Comparison of ENCODE assay signal across 8 cellular contexts in the genomic region with DNA sequence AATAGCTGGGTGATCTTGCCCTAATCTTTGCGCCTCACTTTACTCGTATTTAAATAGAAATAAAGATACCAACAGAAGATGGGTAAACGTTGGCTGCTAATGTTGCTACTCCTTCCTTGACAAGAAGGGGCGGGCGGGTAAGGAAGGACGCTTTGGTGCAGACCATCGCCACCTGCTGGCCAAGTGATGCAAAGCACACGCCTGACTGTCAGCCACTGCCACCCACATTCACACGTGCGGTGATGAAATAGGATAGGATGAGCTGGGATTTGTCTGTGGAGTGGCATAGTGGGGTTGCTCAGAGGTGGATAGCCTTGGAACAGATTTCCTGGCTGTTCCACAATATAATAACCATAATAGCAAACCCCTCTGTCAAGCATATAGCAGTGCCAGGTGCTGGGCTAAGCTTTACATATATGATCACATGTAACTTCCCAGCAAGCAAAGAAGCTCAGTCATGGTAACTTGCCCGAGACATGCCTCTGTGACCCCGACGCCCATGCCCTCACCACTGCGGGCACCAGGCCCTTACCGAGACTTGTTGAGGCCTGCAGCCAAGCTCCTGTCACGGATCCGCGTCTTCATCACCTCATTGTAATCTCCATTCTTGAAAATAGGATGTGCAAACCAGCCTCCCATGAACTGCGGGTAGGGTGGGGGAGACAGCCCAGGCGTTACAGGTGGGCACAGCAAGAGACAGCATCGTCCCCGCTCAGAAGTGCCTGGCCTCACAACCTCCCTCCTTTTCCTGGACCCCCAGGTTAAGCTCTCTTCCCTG. TPM values are rescaled to one million over a fixed set of nuclear protein-coding genes. Genes with fewer than 3 reads are reported as not detected.
DNase-seq lines count a peak whose midpoint lies in the region; ATAC-seq, FAIRE-seq and TF ChIP-seq lines count a peak whose summit lies in the region.

No MANE protein-coding gene starts in this region.

- POLR2A ChIA-PET in HCT116 (lab: Charles Lee): interaction anchor here (0.7 kb wide), 1 partner anchor 12 kb away, joined by 3 read pairs; no protein-coding TSS in a partner anchor

- H3K27me3 ChIP-seq in HCT116 (ENCODE audit: insufficient read depth, low read length): no peaks in the 10 kb centered on the region

- no peak overlapping the region for H3K4me2 ChIP-seq in HCT116 (ENCODE audit: low read length)

- intact Hi-C loops in HCT116 (cut with micrococcal nuclease) (loop anchor here (5.0 kb wide), 1 partner anchor 795 kb away; no protein-coding TSS in a partner anchor), posterior vena cava (cut with DNase I) (loop anchor here in 1 of 2 donors (5.0 kb wide), 1 partner anchor 375 kb away; no protein-coding TSS in a partner anchor)

- no peak overlapping the region for H3K4me3 ChIP-seq in HCT116 (replicated peaks in 1 of 2; ENCODE audit: low read depth in 1 of 2, low read length in 2 of 2)

- peaks cover 0 to 3% of the 10 kb centered on the region in 2 experiments; a peak in 1 of 4 replicates for H3K4me1 ChIP-seq in HCT116 (ENCODE audit: control insufficient read depth in 1 of 2, insufficient read depth in 2 of 2, low read length in 2 of 2)

- no peak for TF ChIP-seq POLR2A in HCT116 (IDR thresholded peaks at IDR 0.05; ENCODE audit: borderline replicate concordance, extremely low read depth, insufficient read depth, insufficient read length)

- CTCF ChIA-PET in HCT116 (lab: Charles Lee): interaction anchor here (0.6 to 3.8 kb wide), 15 partner anchors 8 to 1030 kb away, joined by 3 to 30 read pairs (median 5); partner anchors contain the start of gene MCM6

- H4K20me1 ChIP-seq in HCT116 (ENCODE audit: insufficient read depth): no peaks in the 10 kb centered on the region

- H3K9ac ChIP-seq in HCT116 (ENCODE audit: low read length): no peak overlapping the region

- peak; percentile 95 for ATAC-seq in HCT116

- no peaks in the 10 kb centered on the region for H3K36me3 ChIP-seq in HCT116 (ENCODE audit: control insufficient read depth in 1 of 2, insufficient read depth in 2 of 2, low read length in 2 of 2)

- peak overlapping the region; percentile 8 for H2AFZ ChIP-seq in HCT116 (ENCODE audit: low read depth, low read length, poor library complexity, severe bottlenecking)

- H3K27ac ChIP-seq in HCT116 (ENCODE audit: low read depth, low read length): no peak overlapping the region

- H3K9me3 ChIP-seq in HCT116 (ENCODE audit: control insufficient read depth in 1 of 2, insufficient read depth in 1 of 2, low read depth in 1 of 2, low read length in 2 of 2): peaks cover 9 to 18% of the 10 kb centered on the region in 2 experiments; a peak in 2 of 4 replicates

- TF ChIP-seq RAD21 in HCT116 (IDR thresholded peaks at IDR 0.05; ENCODE audit: low read depth): peak; percentile 71

- TF ChIP-seq CTCF in HCT116 (IDR thresholded peaks at IDR 0.05 in 2 of 3, conservative IDR thresholded peaks at IDR 0.05 in 1 of 3; ENCODE audit: borderline replicate concordance in 1 of 3, insufficient read depth in 1 of 3, low read depth in 2 of 3, low read length in 2 of 3): peak; percentile 60 to 98 (median 96)

- no peaks in the 10 kb centered on the region for H3K79me2 ChIP-seq in HCT116 (ENCODE audit: insufficient read depth, low read length)

- BruUV-seq in HCT116 (replicated peaks; lab: Mats Ljungman, UMichigan): no TSS peak

- RAD21 ChIA-PET in HCT116 (lab: Charles Lee; ENCODE audit: low non-redundant PET in 1 of 2, low total read pairs in 2 of 2, uncharacterized antibody in 2 of 2, unreplicated experiment in 2 of 2): interaction anchor here (0.9 to 1.2 kb wide), 2 partner anchors 324 to 793 kb away, joined by 3 read pairs; no protein-coding TSS in a partner anchor

- H3K9me2 ChIP-seq in HCT116 (ENCODE audit: insufficient read depth): no peaks in the 10 kb centered on the region

- DNase-seq in GM03348 (ENCODE audit: low spot score) (peak; percentile 91), HCT116 (ENCODE audit: low read depth, low spot score) (peak; percentile 54), MV-4-11 (lab: John Stamatoyannopoulos, UW) (peak; percentile 78), SKM-1 (lab: John Stamatoyannopoulos, UW; ENCODE audit: unreplicated experiment) (peak; percentile 64), glomerular visceral epithelial cell (ENCODE audit: extremely low spot score) (peak; percentile 85), posterior vena cava (ENCODE audit: low spot score) (peak; percentile 90), urothelium cell line (ENCODE audit: low spot score) (peak; percentile 81)
- peak; percentile 79 for DNase-seq in activated naive CD4-positive, alpha-beta T cell treated with Interleukin-2 at 50 U/mL for 16 hours

- FAIRE-seq in urothelium cell line (lab: Jason Lieb, UNC): peak; percentile 80

TF ChIP-seq in HCT116, 20 proteins besides CTCF, POLR2A, EP300 and RAD21:
- TF ChIP-seq, protein P1, sequence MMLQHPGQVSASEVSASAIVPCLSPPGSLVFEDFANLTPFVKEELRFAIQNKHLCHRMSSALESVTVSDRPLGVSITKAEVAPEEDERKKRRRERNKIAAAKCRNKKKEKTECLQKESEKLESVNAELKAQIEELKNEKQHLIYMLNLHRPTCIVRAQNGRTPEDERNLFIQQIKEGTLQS (IDR thresholded peaks at IDR 0.05): peak; percentile 31; the same call in 1 of the 2 replicates
- TF ChIP-seq FOSL1 (IDR thresholded peaks at IDR 0.05; ENCODE audit: low read depth) (no peak), ZNF274 (IDR thresholded peaks at IDR 0.05; ENCODE audit: low read depth, low read length) (no peak), ZFX (IDR thresholded peaks at IDR 0.05) (no peak)
- TF ChIP-seq, protein P2, sequence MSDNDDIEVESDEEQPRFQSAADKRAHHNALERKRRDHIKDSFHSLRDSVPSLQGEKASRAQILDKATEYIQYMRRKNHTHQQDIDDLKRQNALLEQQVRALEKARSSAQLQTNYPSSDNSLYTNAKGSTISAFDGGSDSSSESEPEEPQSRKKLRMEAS (IDR thresholded peaks at IDR 0.05): peak; percentile 80
TF ChIP-seq in HCT116: peak in this region for 2.

RNA-seq across cellular contexts. Expression of gene LCT, which starts 39.3 kb away (rescaled TPM):
- 0.12 TPM for total RNA-seq in HCT116 (2021; ENCODE audit: unreplicated experiment)
- 0.01 and 0.03 TPM in 2 replicates for polyA plus RNA-seq in HCT116 (2012)
- under 1 TPM in 1 of 2 donors, not detected in 1; 0.05 TPM for total RNA-seq in posterior vena cava

RNA-seq across cellular contexts. Expression of gene UBXN4, which starts 56.0 kb away (rescaled TPM):
- total RNA-seq in HCT116 (2021; ENCODE audit: unreplicated experiment): 69.7 TPM
- 37.6 and 46.1 TPM in 2 replicates for polyA plus RNA-seq in HCT116 (2012)
- 10 to 100 TPM; 83.6 to 88.3 TPM for total RNA-seq in posterior vena cava
